ENCODE assay signal across 8 cellular contexts in genomic region chr20:11274137-11274536, GRCh38.
DNase-seq lines count a peak whose midpoint lies in the region; ATAC-seq and TF ChIP-seq lines count a peak whose summit lies in the region.

No MANE protein-coding gene starts in this region.

- ATAC-seq in HG03135 (IDR thresholded peaks at IDR 0.05; ENCODE audit: unreplicated experiment) (no peak), GM18519 (IDR thresholded peaks at IDR 0.05; ENCODE audit: low FRiP score, unreplicated experiment) (no peak)

- DNase-seq in GM20000 (ENCODE audit: low spot score) (peak; percentile 51), NCI-H1092 (lab: John Stamatoyannopoulos, UW) (peak; percentile 51), SHP77 treated with DMSO at 0.1 percent for 48 hours (lab: John Stamatoyannopoulos, UW) (peak; percentile 75), fibroblast of gingiva (ENCODE audit: low read depth) (peak; percentile 70), nucleus accumbens (lab: John Stamatoyannopoulos, UW) (peak in 31 of 56 donors; percentile 10 to 73 (median 27))

- peak; percentile 83 for TF ChIP-seq CTCF in C4-2B (conservative IDR thresholded peaks at IDR 0.05)
- TF ChIP-seq CTCF in GM20000 (IDR thresholded peaks at IDR 0.05; ENCODE audit: extremely low read depth, missing control alignments): peak; percentile 30

- no peak overlapping the region for H3K27ac ChIP-seq in C4-2B
